In the genomic region with DNA sequence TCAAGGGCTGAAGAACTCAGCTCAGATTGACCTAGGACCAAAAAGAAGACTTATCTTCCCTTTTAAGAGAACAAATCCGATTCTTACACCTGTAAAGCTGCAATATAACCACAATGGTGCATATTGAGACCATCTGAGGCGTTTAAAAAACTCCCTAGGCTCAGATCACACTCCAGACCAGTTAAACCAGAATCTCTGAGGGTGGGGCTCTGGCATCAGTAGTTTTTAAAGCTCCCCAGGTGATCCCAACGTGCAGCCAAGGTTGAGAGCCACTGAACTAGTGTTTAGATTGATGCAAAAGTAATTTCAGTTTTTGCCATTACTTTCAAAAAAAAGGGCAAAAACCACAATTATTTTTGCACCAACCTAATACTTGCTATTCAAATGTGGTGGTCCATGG, we compare ENCODE assay signal across 16 cellular contexts.
DNase-seq lines count a peak whose midpoint lies in the region.
"Had no signal": no experiment of that assay in that cellular context is flagged by ENCODE, and none has a peak within 500 bp of the region (broad histone marks: within the 10 kb centered on the region; RNA-seq: fewer than 3 reads in every experiment).

No MANE protein-coding gene starts in this region.

- DNase-seq in NCI-H345 treated with DMSO at 0.1 percent for 48 hours (lab: John Stamatoyannopoulos, UW; ENCODE audit: unreplicated experiment) (no peak), NCI-H510A (lab: John Stamatoyannopoulos, UW) (no peak), COLO668 (lab: John Stamatoyannopoulos, UW; ENCODE audit: unreplicated experiment) (no peak), glomerular visceral epithelial cell (ENCODE audit: extremely low spot score) (no peak)
- DNase-seq: BE2C; CD4-positive, alpha-beta memory T cell; COR-L47; DND-41; GDM1; GOT3; H9 had no signal

- H3K27me3 ChIP-seq in layer of hippocampus (ENCODE audit: control insufficient read depth, insufficient read depth, low read length) = no peaks in the 10 kb centered on the region
- H3K27me3 ChIP-seq: BE2C had no signal

- H3K27ac ChIP-seq in angular gyrus (ENCODE audit: low read depth, low read length) = peak overlapping the region; percentile 77
- H3K27ac ChIP-seq in cingulate gyrus (ENCODE audit: low read depth, low read length) = peak overlapping the region; percentile 79
- peak overlapping the region; percentile 79 for H3K27ac ChIP-seq in layer of hippocampus (ENCODE audit: low read depth, low read length)
- H3K27ac ChIP-seq: A549, C4-2B had no signal
